Comparison of ENCODE assay signal across 18 cellular contexts in genomic region chr3:5221701-5222100, GRCh38.
"Had no signal": no experiment of that assay in that cellular context is flagged by ENCODE, and none has a peak within 500 bp of the region (broad histone marks: within the 10 kb centered on the region; RNA-seq: fewer than 3 reads in every experiment).

No MANE protein-coding gene starts in this region.

- H3K4me3 Mint-ChIP-seq: activated CD8-positive, alpha-beta memory T cell treated with anti-CD3 and anti-CD28 coated beads, Interleukin-2, amount 10 ng/mL, durations not matched to agents 7 days and 5 days; brain; central memory CD8-positive, alpha-beta T cell; endodermal cell; nephron; stimulated activated naive CD8-positive, alpha-beta T cell treated with anti-CD3 and anti-CD28 coated beads, Interleukin-15, Interleukin-2, amounts not matched to agents 100 ng/mL and 50 ng/mL, for 24 hours; T-helper 1 cell treated with Interleukin-12 subunit alpha and Interleukin-12 subunit beta and Interleukin-4 antibody, amounts not matched to agents 30 μg/mL and 1 μg/mL, for 36 hours had no signal

- H3K27me3 Mint-ChIP-seq: activated CD8-positive, alpha-beta memory T cell treated with anti-CD3 and anti-CD28 coated beads, Interleukin-2, amount 10 ng/mL, durations not matched to agents 7 days and 5 days; brain; central memory CD8-positive, alpha-beta T cell; stimulated activated naive CD8-positive, alpha-beta T cell treated with anti-CD3 and anti-CD28 coated beads, Interleukin-15, Interleukin-2, amounts not matched to agents 100 ng/mL and 50 ng/mL, for 24 hours had no signal

- H3K36me3 ChIP-seq: prostate gland had no signal

- H3K27me3 ChIP-seq: right lobe of liver, spleen, testis, upper lobe of right lung had no signal

- H3K4me1 Mint-ChIP-seq: activated CD8-positive, alpha-beta memory T cell treated with anti-CD3 and anti-CD28 coated beads, Interleukin-2, amount 10 ng/mL, durations not matched to agents 7 days and 5 days; central memory CD8-positive, alpha-beta T cell had no signal

- H3K4me3 ChIP-seq: lung, prostate gland, right lobe of liver, spleen, testis, upper lobe of right lung had no signal

- H3K9me3 Mint-ChIP-seq: brain; central memory CD8-positive, alpha-beta T cell; endodermal cell; nephron; stimulated activated naive CD8-positive, alpha-beta T cell treated with anti-CD3 and anti-CD28 coated beads, Interleukin-15, Interleukin-2, amounts not matched to agents 100 ng/mL and 50 ng/mL, for 24 hours; T-helper 1 cell treated with Interleukin-12 subunit alpha and Interleukin-12 subunit beta and Interleukin-4 antibody, amounts not matched to agents 30 μg/mL and 1 μg/mL, for 36 hours had no signal

- ATAC-seq: activated CD4-positive, CD25-positive, alpha-beta regulatory T cell treated with anti-CD3 and anti-CD28 coated beads, Interleukin-2, amount 50 U/mL, for 24 hours; activated CD8-positive, alpha-beta memory T cell treated with anti-CD3 and anti-CD28 coated beads, Interleukin-2, amount 10 ng/mL, durations not matched to agents 7 days and 5 days; upper lobe of right lung had no signal

- H3K27ac ChIP-seq: prostate gland, right lobe of liver, spleen, testis, upper lobe of right lung had no signal

- H3K27ac Mint-ChIP-seq: activated CD8-positive, alpha-beta memory T cell treated with anti-CD3 and anti-CD28 coated beads, Interleukin-2, amount 10 ng/mL, durations not matched to agents 7 days and 5 days; brain; endodermal cell; T-helper 1 cell treated with Interleukin-12 subunit alpha and Interleukin-12 subunit beta and Interleukin-4 antibody, amounts not matched to agents 30 μg/mL and 1 μg/mL, for 36 hours had no signal

- H3K4me1 ChIP-seq: testis had no signal

- DNase-seq: activated CD8-positive, alpha-beta memory T cell treated with anti-CD3 and anti-CD28 coated beads, Interleukin-2, amount 10 ng/mL, durations not matched to agents 7 days and 5 days; activated T-cell treated with anti-CD3 and anti-CD28 coated beads, Interleukin-2, amount 50 U/mL, for 48 hours; endodermal cell; hypothalamus; kidney glomerular epithelial cell; right lobe of liver; spleen; stimulated activated CD4-positive, alpha-beta T cell treated with anti-CD3 and anti-CD28 coated beads, Interleukin-1b, Interleukin-23, amount 100 ng/mL, for 48 hours; testis; upper lobe of right lung had no signal
